ENCODE assay signal across 16 cellular contexts in the genomic region with DNA sequence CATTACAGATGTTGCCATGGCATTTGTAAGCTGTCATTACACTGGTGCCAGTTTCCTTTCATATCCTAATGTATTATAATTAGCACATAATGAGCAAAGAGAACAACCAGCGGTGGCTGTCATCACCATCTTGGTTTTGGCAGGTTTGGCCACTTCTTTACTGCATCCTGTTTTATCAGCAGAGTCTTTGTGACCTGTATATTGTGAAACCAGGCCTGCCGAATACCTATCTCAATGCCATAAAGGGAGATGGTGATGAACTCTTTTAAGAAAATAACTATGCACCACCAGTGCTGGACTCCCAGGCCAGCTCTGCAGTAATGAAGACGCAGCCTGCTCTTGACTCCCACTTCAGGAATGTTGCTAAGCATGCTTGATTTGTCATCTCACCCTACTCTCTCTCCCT.
DNase-seq lines count a peak whose midpoint lies in the region; ATAC-seq and TF ChIP-seq lines count a peak whose summit lies in the region.
"Had no signal": no experiment of that assay in that cellular context is flagged by ENCODE, and none has a peak within 500 bp of the region (broad histone marks: within the 10 kb centered on the region; RNA-seq: fewer than 3 reads in every experiment).

No MANE protein-coding gene starts in this region.

- TF ChIP-seq RAD21 in IMR-90 (IDR thresholded peaks at IDR 0.05; ENCODE audit: low read length) = no peak

- H4K5ac ChIP-seq in IMR-90 (ENCODE audit: low read depth, low read length) = no peak overlapping the region

- no peak overlapping the region for H2AK5ac ChIP-seq in IMR-90 (ENCODE audit: low read depth, low read length)

- no peaks in the 10 kb centered on the region for H3K9me3 Mint-ChIP-seq in glutamatergic neuron (ENCODE audit: unreplicated experiment)
- H3K9me3 Mint-ChIP-seq: central memory CD8-positive, alpha-beta T cell had no signal

- H3K27ac Mint-ChIP-seq in glutamatergic neuron (ENCODE audit: unreplicated experiment) = no peak overlapping the region

- no peaks in the 10 kb centered on the region for H3K79me1 ChIP-seq in IMR-90 (ENCODE audit: low read depth in 1 of 2, low read length in 2 of 2)

- no peak overlapping the region for H3K4me2 ChIP-seq in IMR-90 (ENCODE audit: low read depth, low read length)

- no peaks in the 10 kb centered on the region for H3K9me3 ChIP-seq in IMR-90 (ENCODE audit: control insufficient read depth, insufficient read depth, low read length)

- dilution Hi-C loops in IMR-90 (cut with HindIII; ENCODE audit: low sequenced_read_pairs, unreplicated experiment) = no loop called here

- TF ChIP-seq POLR2A in IMR-90 (IDR thresholded peaks at IDR 0.05; ENCODE audit: low read depth, low read length) = no peak

- no peak overlapping the region for H4K91ac ChIP-seq in IMR-90 (ENCODE audit: insufficient read depth, low read depth, low read length)

- no peak overlapping the region for H2AK9ac ChIP-seq in IMR-90 (replicated peaks; ENCODE audit: low read depth, low read length, poor library complexity)

- H3K18ac ChIP-seq in IMR-90 (ENCODE audit: low read depth, low read length) = no peak overlapping the region

- in situ Hi-C loops in IMR-90 (cut with MboI; ENCODE audit: low sequenced_read_pairs) = no loop called here

- no peak overlapping the region for H2AFZ ChIP-seq in IMR-90 (replicated peaks; ENCODE audit: low read length, poor library complexity)

- no peaks in the 10 kb centered on the region for H3K9me1 ChIP-seq in IMR-90 (ENCODE audit: insufficient read depth, low read length)

- H3K56ac ChIP-seq in IMR-90 (ENCODE audit: extremely low read depth, insufficient read depth, low read length) = no peak overlapping the region

- no peaks in the 10 kb centered on the region for H3K36me3 Mint-ChIP-seq in glutamatergic neuron (ENCODE audit: unreplicated experiment)

- H2BK120ac ChIP-seq in IMR-90 (ENCODE audit: low read depth, low read length) = no peak overlapping the region

- peak overlapping the region; percentile 11 for H2BK5ac ChIP-seq in IMR-90 (ENCODE audit: low read depth, low read length, poor library complexity, severe bottlenecking)

- TF ChIP-seq CTCF in IMR-90 (conservative IDR thresholded peaks at IDR 0.05; ENCODE audit: low read depth, low read length) (no peak), choroid plexus epithelial cell (conservative IDR thresholded peaks at IDR 0.05; ENCODE audit: low read depth, low read length) (no peak), glutamatergic neuron (IDR thresholded peaks at IDR 0.05; ENCODE audit: partially characterized antibody, unreplicated experiment) (no peak)

- no peak overlapping the region for H3K4me3 ChIP-seq in IMR-90 (ENCODE audit: insufficient read depth, low read depth, low read length)
- no peak overlapping the region for H3K4me3 ChIP-seq in choroid plexus epithelial cell (ENCODE audit: low read depth, low read length)

- peak overlapping the region in 1 of 2 experiments; percentile 19; a peak in 1 of 4 replicates for H4K8ac ChIP-seq in IMR-90 (ENCODE audit: low read depth in 2 of 2, low read length in 2 of 2)

- H3K4me1 Mint-ChIP-seq in glutamatergic neuron (ENCODE audit: low read depth, unreplicated experiment) = no peaks in the 10 kb centered on the region

- no peaks in the 10 kb centered on the region for H3K27me3 ChIP-seq in IMR-90 (ENCODE audit: control insufficient read depth, insufficient read depth, low read length)

- POLR2A ChIA-PET in IMR-90 (lab: Charles Lee; ENCODE audit: unreplicated experiment) = no interaction called here

- no peak overlapping the region for H3K9ac ChIP-seq in IMR-90 (ENCODE audit: low read depth, low read length)

- no peak overlapping the region for H3K27ac ChIP-seq in IMR-90 (ENCODE audit: insufficient read depth, low read length)

- H3K36me3 ChIP-seq in IMR-90 (ENCODE audit: control insufficient read depth, insufficient read depth, low read length) = no peaks in the 10 kb centered on the region

- intact Hi-C loops in IMR-90 (cut with micrococcal nuclease) = no loop called here

- no CpG with 5 or more reads among the region's 3 CpGs for WGBS in IMR-90 (ENCODE audit: extremely low coverage in 2 of 2, insufficient read length in 1 of 2), 2 experiments

- CTCF ChIA-PET in IMR-90 (lab: Yijun Ruan, JAX) = no interaction called here

- no peaks in the 10 kb centered on the region for H4K20me1 ChIP-seq in IMR-90 (ENCODE audit: insufficient read depth, low read length)

- peaks cover 2% of the 10 kb centered on the region; the same call in 1 of the 2 replicates for H3K4me1 ChIP-seq in IMR-90 (ENCODE audit: control insufficient read depth, insufficient read depth, low read length)

- H3K4me3 Mint-ChIP-seq in glutamatergic neuron (ENCODE audit: unreplicated experiment) = no peak overlapping the region
- H3K4me3 Mint-ChIP-seq: central memory CD8-positive, alpha-beta T cell had no signal

- no peak overlapping the region for H2BK20ac ChIP-seq in IMR-90 (ENCODE audit: low read depth, low read length)

- no peaks in the 10 kb centered on the region for H3K27me3 Mint-ChIP-seq in glutamatergic neuron (ENCODE audit: unreplicated experiment)
- H3K27me3 Mint-ChIP-seq: central memory CD8-positive, alpha-beta T cell had no signal

- H3K23ac ChIP-seq in IMR-90 (ENCODE audit: low read depth, low read length) = no peak overlapping the region

- 0 out of 2 replicates have a peak overlapping the region, but pooled peaks have one; percentile 52 for H3K14ac ChIP-seq in IMR-90 (replicated peaks; ENCODE audit: low read depth, low read length)

- DNase-seq in AG08396 (ENCODE audit: low spot score) = peak; percentile 40
- DNase-seq in IMR-90 = peak; percentile 82
- peak; percentile 87 for DNase-seq in choroid plexus epithelial cell (ENCODE audit: low read depth)
- DNase-seq in kidney tubule cell (ENCODE audit: low spot score) = peak; percentile 86
- no peak for DNase-seq in activated CD4-positive, CD25-positive, alpha-beta regulatory T cell (lab: John Stamatoyannopoulos, UW)
- DNase-seq in glutamatergic neuron = no peak
- DNase-seq: activated CD4-positive, alpha-beta T cell treated with anti-CD3 and anti-CD28 coated beads for 1 hour; activated naive CD4-positive, alpha-beta T cell treated with anti-CD3 and anti-CD28 coated beads, Interleukin-2, amount 50 U/mL, for 16 hours; NCI-H187 treated with DMSO at 0.1 percent for 48 hours; NCI-H524; RPMI8226; stimulated activated naive CD4-positive, alpha-beta T cell treated with Interleukin-2 at 50 U/mL for 16 hours; T-helper 1 cell had no signal

- ATAC-seq in IMR-90 (ENCODE audit: low read depth) (peak; percentile 97), HG03135 (IDR thresholded peaks at IDR 0.05; ENCODE audit: unreplicated experiment) (no peak), HG02571 (IDR thresholded peaks at IDR 0.05; ENCODE audit: unreplicated experiment) (no peak)

- H2BK15ac ChIP-seq in IMR-90 (ENCODE audit: low read depth, low read length) = no peak overlapping the region

- no TSS peak for BruUV-seq in IMR-90 (replicated peaks; lab: Mats Ljungman, UMichigan)

- no peak overlapping the region; the same call in 1 of the 2 replicates for H3K4ac ChIP-seq in IMR-90 (ENCODE audit: low read depth, low read length)

TF ChIP-seq in IMR-90, 13 proteins besides CTCF, POLR2A, EP300 and RAD21:
- TF ChIP-seq NFE2L2 (IDR thresholded peaks at IDR 0.05; ENCODE audit: low read depth, low read length) (no peak), MAZ (IDR thresholded peaks at IDR 0.05; ENCODE audit: borderline replicate concordance, low read depth, low read length) (0 out of 2 replicates have a peak, but pooled peaks have one; percentile 25), RCOR1 (IDR thresholded peaks at IDR 0.05; ENCODE audit: insufficient replicate concordance, low read length) (no peak), BHLHE40 (IDR thresholded peaks at IDR 0.05; ENCODE audit: low read depth, low read length) (peak; percentile 11; the same call in 1 of the 2 replicates), MXI1 (IDR thresholded peaks at IDR 0.05; ENCODE audit: borderline replicate concordance, low read depth, low read length) (no peak), RFX5 (IDR thresholded peaks at IDR 0.05; ENCODE audit: low read depth, low read length) (no peak), SMC3 (IDR thresholded peaks at IDR 0.05; ENCODE audit: low read depth, low read length) (no peak), CEBPB (IDR thresholded peaks at IDR 0.05; ENCODE audit: low read depth, low read length) (peak; percentile 56; the same call in 1 of the 2 replicates)

Comparison
In these comparisons a context has a peak if more than half of its experiments do, and no peak if none do; other contexts are left out.
1. DNase-seq: peak in AG08396 (single experiment), IMR-90 (single experiment), choroid plexus epithelial cell (single experiment) and kidney tubule cell (single experiment); none in activated CD4-positive, CD25-positive, alpha-beta regulatory T cell (0 of 4) and glutamatergic neuron (single experiment).